In genomic region chr4:99886146-99886545, GRCh38 we compare ENCODE assay signal across 22 cellular contexts. TPM values are rescaled to one million over a fixed set of nuclear protein-coding genes. Genes with fewer than 3 reads are reported as not detected.
DNase-seq lines count a peak whose midpoint lies in the region; ATAC-seq and TF ChIP-seq lines count a peak whose summit lies in the region.
"Had no signal": no experiment of that assay in that cellular context is flagged by ENCODE, and none has a peak within 500 bp of the region (broad histone marks: within the 10 kb centered on the region; RNA-seq: fewer than 3 reads in every experiment).

No MANE protein-coding gene starts in this region.

- H3K9me3 ChIP-seq in gastroesophageal sphincter: no peaks in the 10 kb centered on the region
- H3K9me3 ChIP-seq: BLaER1, neutrophil, uterus had no signal

- no peak for TF ChIP-seq EP300 in gastroesophageal sphincter (IDR thresholded peaks at IDR 0.05)

- ATAC-seq in gastroesophageal sphincter (no peak), HG02678 (IDR thresholded peaks at IDR 0.05; ENCODE audit: unreplicated experiment) (no peak), HG03039 (IDR thresholded peaks at IDR 0.05; ENCODE audit: unreplicated experiment) (no peak)

- no peaks in the 10 kb centered on the region for H3K27me3 ChIP-seq in gastroesophageal sphincter
- H3K27me3 ChIP-seq: BLaER1, neutrophil, uterus had no signal

- H3K36me3 ChIP-seq in gastroesophageal sphincter: peaks cover 0 to 52% of the 10 kb centered on the region in 2 donors
- H3K36me3 ChIP-seq: uterus had no signal

- DNase-seq in A172 (ENCODE audit: low spot score) (peak; percentile 21), HT1080 (ENCODE audit: low read depth) (peak; percentile 72), astrocyte of the hippocampus (ENCODE audit: low read depth, low spot score) (peak; percentile 76), NCI-H748 (lab: John Stamatoyannopoulos, UW; ENCODE audit: unreplicated experiment) (no peak)
- no peak for DNase-seq in stimulated activated CD4-positive, alpha-beta T cell treated with anti-CD3 and anti-CD28 coated beads, Interleukin-4, amount 100 ng/mL, for 24 hours
- DNase-seq: activated CD4-positive, alpha-beta T cell treated with anti-CD3 and anti-CD28 coated beads for 1 hour; activated naive CD4-positive, alpha-beta T cell treated with Interleukin-2 at 50 U/mL for 16 hours; activated T-cell treated with anti-CD3 and anti-CD28 coated beads, Interleukin-2, amount 50 U/mL, for 24 hours; endodermal cell; immature natural killer cell; KBM-7; NCI-H1930; NCI-H345; RPMI8226; stimulated activated CD4-positive, alpha-beta T cell treated with anti-CD3 and anti-CD28 coated beads, Interleukin-15, amount 100 ng/mL, for 24 hours; substantia nigra; uterus had no signal

- H3K4me1 ChIP-seq in gastroesophageal sphincter: peaks cover 0 to 64% (median 5%) of the 10 kb centered on the region in 3 donors
- H3K4me1 ChIP-seq: BLaER1 had no signal

- peak overlapping the region in 3 of 4 donors; percentile 18 to 70 (median 39) for H3K27ac ChIP-seq in gastroesophageal sphincter
- H3K27ac ChIP-seq: BLaER1, neutrophil had no signal

- TF ChIP-seq POLR2A in gastroesophageal sphincter (IDR thresholded peaks at IDR 0.05): no peak

- TF ChIP-seq CTCF in gastroesophageal sphincter (IDR thresholded peaks at IDR 0.05): no peak

- H3K4me3 ChIP-seq in gastroesophageal sphincter: no peak overlapping the region
- H3K4me3 ChIP-seq: BLaER1, uterus had no signal

- 51 to 77% methylated on average over 3 to 4 of the region's 4 CpGs for WGBS in gastroesophageal sphincter (ENCODE audit: low coverage in 1 of 2), 2 donors

RNA-seq across cellular contexts. Expression of gene LAMTOR3, which starts 8.1 kb away (rescaled TPM):
- total RNA-seq in A172 (2014; rRNA removed; shearing (Covaris generic)): 59.8 and 65.9 TPM in 2 replicates
- total RNA-seq in HT1080 (2014; rRNA removed; shearing (Covaris generic)): 38.5 and 40.7 TPM in 2 replicates
- 55.1 and 58.8 TPM in 2 replicates for polyA plus RNA-seq in HT1080 (2015; cell fraction: cytosol; rRNA removed)
- polyA plus RNA-seq in HT1080 (2015; cell fraction: nucleus; rRNA removed): 31.9 and 43.8 TPM in 2 replicates
- total RNA-seq in gastroesophageal sphincter: 10 to 100 TPM; 34.5 to 64.8 (median 53.1) TPM

Comparison
In these comparisons a context has a peak if more than half of its experiments do, and no peak if none do; other contexts are left out.
1. DNase-seq: peak in A172 (single experiment), HT1080 (single experiment) and astrocyte of the hippocampus (single experiment); none in stimulated activated CD4-positive, alpha-beta T cell treated with anti-CD3 and anti-CD28 coated beads, Interleukin-4, amount 100 ng/mL, for 24 hours (single experiment) and NCI-H748 (single experiment).